ENCODE assay signal across 15 cellular contexts in genomic region chr15:79595271-79595670, GRCh38.
"Had no signal": no experiment of that assay in that cellular context is flagged by ENCODE, and none has a peak within 500 bp of the region (broad histone marks: within the 10 kb centered on the region; RNA-seq: fewer than 3 reads in every experiment).

No MANE protein-coding gene starts in this region.

- H3K27ac Mint-ChIP-seq: activated naive CD8-positive, alpha-beta T cell treated with anti-CD3 and anti-CD28 coated beads for 36 hours; activated T-helper 2 cell treated with anti-CD3 and anti-CD28 coated beads, Interferon-gamma antibody, Interleukin-2, Interleukin-4, amounts not matched to agents 10 μg/mL and 5 μg/mL and 100 μg/mL, durations not matched to agents 14 hours and 24 hours and 36 hours; effector memory CD8-positive, alpha-beta T cell; naive thymus-derived CD4-positive, alpha-beta T cell; progenitor cell of endocrine pancreas; stimulated activated naive B cell treated with anti-CD40 and anti-IgM and Interleukin-4, amounts not matched to agents 10 μg/mL and 1 μg/mL and 100 μg/mL, for 72 hours had no signal

- DNase-seq: activated T-cell treated with anti-CD3 and anti-CD28 coated beads, Interleukin-2, amount 50 U/mL, for 1 hour; effector memory CD8-positive, alpha-beta T cell; uterus had no signal

- H3K27me3 ChIP-seq: uterus had no signal

- H3K36me3 ChIP-seq: left lung, transverse colon, uterus had no signal

- H3K27ac ChIP-seq: left lung, transverse colon, uterus had no signal

- H3K4me1 ChIP-seq: left lung, transverse colon, uterus had no signal

- H3K9me3 ChIP-seq: left lung, transverse colon, uterus had no signal

- H3K9me3 Mint-ChIP-seq: activated naive CD8-positive, alpha-beta T cell treated with anti-CD3 and anti-CD28 coated beads for 36 hours; activated T-helper 2 cell treated with anti-CD3 and anti-CD28 coated beads, Interferon-gamma antibody, Interleukin-2, Interleukin-4, amounts not matched to agents 10 μg/mL and 5 μg/mL and 100 μg/mL, durations not matched to agents 14 hours and 24 hours and 36 hours; central memory CD8-positive, alpha-beta T cell; neural crest cell had no signal

- FAIRE-seq: astrocyte, colon, frontal cortex had no signal

- H3K4me3 Mint-ChIP-seq: activated naive CD8-positive, alpha-beta T cell treated with anti-CD3 and anti-CD28 coated beads for 36 hours; central memory CD8-positive, alpha-beta T cell; effector memory CD8-positive, alpha-beta T cell; naive thymus-derived CD4-positive, alpha-beta T cell; neural crest cell; stimulated activated naive B cell treated with anti-CD40 and anti-IgM and Interleukin-4, amounts not matched to agents 10 μg/mL and 1 μg/mL and 100 μg/mL, for 72 hours had no signal

- H3K4me3 ChIP-seq: left lung, transverse colon, uterus had no signal

- H3K4me1 Mint-ChIP-seq: activated naive CD8-positive, alpha-beta T cell treated with anti-CD3 and anti-CD28 coated beads for 36 hours; central memory CD8-positive, alpha-beta T cell; neural crest cell; stimulated activated naive B cell treated with anti-CD40 and anti-IgM and Interleukin-4, amounts not matched to agents 10 μg/mL and 1 μg/mL and 100 μg/mL, for 72 hours had no signal

- H3K36me3 Mint-ChIP-seq: activated naive CD8-positive, alpha-beta T cell treated with anti-CD3 and anti-CD28 coated beads for 36 hours; stimulated activated naive B cell treated with anti-CD40 and anti-IgM and Interleukin-4, amounts not matched to agents 10 μg/mL and 1 μg/mL and 100 μg/mL, for 72 hours had no signal
